ENCODE assay signal across 12 cellular contexts in the genomic region with DNA sequence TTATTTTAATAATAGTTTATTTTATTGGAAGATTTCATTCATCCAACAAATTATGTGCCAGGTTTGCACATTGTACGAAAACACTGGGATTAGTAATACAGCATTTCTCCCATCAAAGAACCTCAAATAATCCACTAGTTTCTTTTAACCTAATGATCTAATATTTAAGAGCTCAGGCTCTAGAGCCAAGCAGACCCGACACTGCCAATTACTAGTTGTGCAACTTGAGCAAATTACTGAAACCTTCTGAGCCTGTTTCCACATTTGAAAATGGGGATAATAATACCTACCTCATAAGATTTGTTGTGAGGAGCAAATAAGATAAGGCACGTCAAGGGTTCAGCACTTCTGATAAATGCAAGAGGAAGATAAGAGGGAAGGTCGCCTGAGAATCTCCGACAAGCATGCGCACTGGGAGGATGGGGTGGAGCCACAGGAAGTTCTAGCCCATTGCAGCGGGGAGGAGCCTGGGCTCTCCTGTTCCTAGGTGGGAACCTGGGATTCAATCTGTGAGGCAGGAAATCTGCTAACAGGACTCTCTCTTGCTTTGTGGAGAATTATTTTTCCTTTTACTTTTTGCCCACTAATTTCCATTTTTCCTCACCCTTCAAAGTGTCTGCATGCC.
"Had no signal": no experiment of that assay in that cellular context is flagged by ENCODE, and none has a peak within 500 bp of the region (broad histone marks: within the 10 kb centered on the region; RNA-seq: fewer than 3 reads in every experiment).

No MANE protein-coding gene starts in this region.

- H3K27me3 ChIP-seq: thyroid gland, uterus had no signal

- ATAC-seq: left ventricle myocardium superior; naive thymus-derived CD8-positive, alpha-beta T cell; stimulated activated effector memory CD8-positive, alpha-beta T cell treated with anti-CD3 and anti-CD28 coated beads, Interleukin-12 subunit alpha, Interleukin-12 subunit beta, amount 100 ng/mL, for 72 hours had no signal

- H3K4me1 ChIP-seq: thyroid gland, uterus had no signal

- H3K27ac ChIP-seq: dorsolateral prefrontal cortex, thyroid gland, uterus had no signal

- DNase-seq: activated CD4-positive, alpha-beta T cell treated with anti-CD3 and anti-CD28 coated beads, Interleukin-2, amount 50 U/mL, for 4 hours; activated CD4-positive, CD25-positive, alpha-beta regulatory T cell treated with anti-CD3 and anti-CD28 coated beads, Interleukin-2, amount 50 U/mL, for 72 hours; activated naive CD4-positive, alpha-beta T cell treated with anti-CD3 and anti-CD28 coated beads, Interleukin-2, amount 10 ng/mL, durations not matched to agents 7 days and 5 days; activated T-cell treated with anti-CD3 and anti-CD28 coated beads, Interleukin-2, amount 50 U/mL, for 1 hour; dorsolateral prefrontal cortex; erythroblast; kidney; left ventricle myocardium superior; naive thymus-derived CD8-positive, alpha-beta T cell; thyroid gland; uterus had no signal

- H3K9me3 ChIP-seq: thyroid gland, uterus had no signal

- H3K36me3 ChIP-seq: thyroid gland, uterus had no signal

- H3K4me3 ChIP-seq: dorsolateral prefrontal cortex, thyroid gland, uterus had no signal
